In genomic region chr6:39347906-39348585, GRCh38 we compare ENCODE assay signal across 8 cellular contexts. TPM values are rescaled to one million over a fixed set of nuclear protein-coding genes. Genes with fewer than 3 reads are reported as not detected.
DNase-seq lines count a peak whose midpoint lies in the region; ATAC-seq and TF ChIP-seq lines count a peak whose summit lies in the region.

No MANE protein-coding gene starts in this region.

- H3K27me3 ChIP-seq in CD4-positive, alpha-beta T cell (ENCODE audit: control insufficient read depth, insufficient read depth, low read length): no peaks in the 10 kb centered on the region

- no peaks in the 10 kb centered on the region for H3K36me3 Mint-ChIP-seq in CD4-positive, alpha-beta T cell (ENCODE audit: low read depth)
- no peaks in the 10 kb centered on the region for H3K36me3 Mint-ChIP-seq in WTC11

- H3K27ac Mint-ChIP-seq in CD4-positive, alpha-beta T cell: no peak overlapping the region
- no peak overlapping the region for H3K27ac Mint-ChIP-seq in WTC11

- H3K27me3 Mint-ChIP-seq in CD4-positive, alpha-beta T cell: peaks cover 5% of the 10 kb centered on the region
- H3K27me3 Mint-ChIP-seq in WTC11 (ENCODE audit: low read depth): no peaks in the 10 kb centered on the region

- no peaks in the 10 kb centered on the region for H3K9me3 Mint-ChIP-seq in CD4-positive, alpha-beta T cell
- peaks cover 3% of the 10 kb centered on the region for H3K9me3 Mint-ChIP-seq in WTC11

- no peak overlapping the region for H3K4me3 ChIP-seq in cardiac fibroblast (replicated peaks in 1 of 2; ENCODE audit: low read depth in 2 of 2, low read length in 2 of 2)

- intact Hi-C loops in CD4-positive, alpha-beta T cell (cut with DNase I, micrococcal nuclease): loop anchor here (5.0 kb wide), 2 partner anchors 959 to 1679 kb away; no protein-coding TSS in a partner anchor
- intact Hi-C loops in left colon (cut with DNase I, micrococcal nuclease): no loop called here

- H3K4me3 Mint-ChIP-seq in CD4-positive, alpha-beta T cell: no peak overlapping the region
- H3K4me3 Mint-ChIP-seq in WTC11: no peak overlapping the region

- DNase-seq in CD4-positive, alpha-beta T cell: peak; percentile 20 to 64 (median 36)
- peak; percentile 40 for DNase-seq in NCI-H2171 (lab: John Stamatoyannopoulos, UW)
- peak; percentile 87 for DNase-seq in WTC11 (ENCODE audit: low spot score)
- peak; percentile 70 to 72 for DNase-seq in cardiac fibroblast (ENCODE audit: low read depth in 2 of 2)
- peak; percentile 38 to 78 for DNase-seq in left colon
- DNase-seq in stimulated activated CD4-positive, alpha-beta T cell treated with anti-CD3 and anti-CD28 coated beads, Interleukin-4, amount 100 ng/mL, for 1 hour: peak; percentile 64

- CTCF ChIA-PET in CD4-positive, alpha-beta T cell (lab: Charles Lee): no interaction called here
- CTCF ChIA-PET in WTC11 (lab: Charles Lee): interaction anchor here (0.6 to 2.2 kb wide), 9 partner anchors 9 to 366 kb away, joined by 3 to 9 read pairs (median 3); no protein-coding TSS in a partner anchor

- H3K9me3 ChIP-seq in CD4-positive, alpha-beta T cell (ENCODE audit: control insufficient read depth, low read length): no peaks in the 10 kb centered on the region

- H3K27ac ChIP-seq in CD4-positive, alpha-beta T cell (ENCODE audit: low read depth, low read length): no peak overlapping the region

- H3K4me1 Mint-ChIP-seq in CD4-positive, alpha-beta T cell (ENCODE audit: low read depth): no peaks in the 10 kb centered on the region
- H3K4me1 Mint-ChIP-seq in WTC11: peaks cover 25% of the 10 kb centered on the region

- POLR2A ChIA-PET in CD4-positive, alpha-beta T cell (lab: Charles Lee): no interaction called here
- POLR2A ChIA-PET in WTC11 (lab: Charles Lee): no interaction called here

- TF ChIP-seq CTCF in CD4-positive, alpha-beta T cell (IDR thresholded peaks at IDR 0.05): peak; percentile 84
- TF ChIP-seq CTCF in WTC11 (IDR thresholded peaks at IDR 0.05) (peak; percentile 91), cardiac fibroblast (IDR thresholded peaks at IDR 0.05; ENCODE audit: low read depth, low read length) (peak; percentile 90)

- ATAC-seq in CD4-positive, alpha-beta T cell (ENCODE audit: poor library complexity): peak; percentile 37
- ATAC-seq in GM21825 (IDR thresholded peaks at IDR 0.05; ENCODE audit: unreplicated experiment) (peak; percentile 60), WTC11 (peak; percentile 77), left colon (peak; percentile 85), HG03571 (IDR thresholded peaks at IDR 0.05; ENCODE audit: unreplicated experiment) (no peak)

TF ChIP-seq in WTC11, 78 proteins besides CTCF, POLR2A, EP300 and RAD21:
- no peak for TF ChIP-seq FOXP1 (CRISPR knock-in tag; IDR thresholded peaks at IDR 0.05; ENCODE audit: borderline replicate concordance)
- no peak for TF ChIP-seq NR1H2 (CRISPR knock-in tag; IDR thresholded peaks at IDR 0.05)
- TF ChIP-seq HMGA2 (CRISPR knock-in tag; IDR thresholded peaks at IDR 0.05): no peak
- TF ChIP-seq, protein P1, sequence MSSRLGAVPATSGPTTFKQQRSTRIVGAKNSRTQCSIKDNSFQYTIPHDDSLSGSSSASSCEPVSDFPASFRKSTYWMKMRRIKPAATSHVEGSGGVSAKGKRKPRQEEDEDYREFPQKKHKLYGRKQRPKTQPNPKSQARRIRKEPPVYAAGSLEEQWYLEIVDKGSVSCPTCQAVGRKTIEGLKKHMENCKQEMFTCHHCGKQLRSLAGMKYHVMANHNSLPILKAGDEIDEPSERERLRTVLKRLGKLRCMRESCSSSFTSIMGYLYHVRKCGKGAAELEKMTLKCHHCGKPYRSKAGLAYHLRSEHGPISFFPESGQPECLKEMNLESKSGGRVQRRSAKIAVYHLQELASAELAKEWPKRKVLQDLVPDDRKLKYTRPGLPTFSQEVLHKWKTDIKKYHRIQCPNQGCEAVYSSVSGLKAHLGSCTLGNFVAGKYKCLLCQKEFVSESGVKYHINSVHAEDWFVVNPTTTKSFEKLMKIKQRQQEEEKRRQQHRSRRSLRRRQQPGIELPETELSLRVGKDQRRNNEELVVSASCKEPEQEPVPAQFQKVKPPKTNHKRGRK (CRISPR knock-in tag; IDR thresholded peaks at IDR 0.05; ENCODE audit: borderline replicate concordance): no peak
- TF ChIP-seq SMAD3 (CRISPR knock-in tag; IDR thresholded peaks at IDR 0.05; ENCODE audit: borderline replicate concordance): no peak
- no peak for TF ChIP-seq MYBL2 (CRISPR knock-in tag; IDR thresholded peaks at IDR 0.05)
- TF ChIP-seq OVOL2 (CRISPR knock-in tag; IDR thresholded peaks at IDR 0.05; ENCODE audit: borderline replicate concordance): no peak
- TF ChIP-seq, protein P2, sequence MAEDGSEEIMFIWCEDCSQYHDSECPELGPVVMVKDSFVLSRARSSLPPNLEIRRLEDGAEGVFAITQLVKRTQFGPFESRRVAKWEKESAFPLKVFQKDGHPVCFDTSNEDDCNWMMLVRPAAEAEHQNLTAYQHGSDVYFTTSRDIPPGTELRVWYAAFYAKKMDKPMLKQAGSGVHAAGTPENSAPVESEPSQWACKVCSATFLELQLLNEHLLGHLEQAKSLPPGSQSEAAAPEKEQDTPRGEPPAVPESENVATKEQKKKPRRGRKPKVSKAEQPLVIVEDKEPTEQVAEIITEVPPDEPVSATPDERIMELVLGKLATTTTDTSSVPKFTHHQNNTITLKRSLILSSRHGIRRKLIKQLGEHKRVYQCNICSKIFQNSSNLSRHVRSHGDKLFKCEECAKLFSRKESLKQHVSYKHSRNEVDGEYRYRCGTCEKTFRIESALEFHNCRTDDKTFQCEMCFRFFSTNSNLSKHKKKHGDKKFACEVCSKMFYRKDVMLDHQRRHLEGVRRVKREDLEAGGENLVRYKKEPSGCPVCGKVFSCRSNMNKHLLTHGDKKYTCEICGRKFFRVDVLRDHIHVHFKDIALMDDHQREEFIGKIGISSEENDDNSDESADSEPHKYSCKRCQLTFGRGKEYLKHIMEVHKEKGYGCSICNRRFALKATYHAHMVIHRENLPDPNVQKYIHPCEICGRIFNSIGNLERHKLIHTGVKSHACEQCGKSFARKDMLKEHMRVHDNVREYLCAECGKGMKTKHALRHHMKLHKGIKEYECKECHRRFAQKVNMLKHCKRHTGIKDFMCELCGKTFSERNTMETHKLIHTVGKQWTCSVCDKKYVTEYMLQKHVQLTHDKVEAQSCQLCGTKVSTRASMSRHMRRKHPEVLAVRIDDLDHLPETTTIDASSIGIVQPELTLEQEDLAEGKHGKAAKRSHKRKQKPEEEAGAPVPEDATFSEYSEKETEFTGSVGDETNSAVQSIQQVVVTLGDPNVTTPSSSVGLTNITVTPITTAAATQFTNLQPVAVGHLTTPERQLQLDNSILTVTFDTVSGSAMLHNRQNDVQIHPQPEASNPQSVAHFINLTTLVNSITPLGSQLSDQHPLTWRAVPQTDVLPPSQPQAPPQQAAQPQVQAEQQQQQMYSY (CRISPR knock-in tag; IDR thresholded peaks at IDR 0.05): no peak
- TF ChIP-seq NR2C2 (CRISPR knock-in tag; IDR thresholded peaks at IDR 0.05): no peak
- TF ChIP-seq ETV6 (CRISPR knock-in tag; IDR thresholded peaks at IDR 0.05): no peak
- TF ChIP-seq JUN (CRISPR knock-in tag; IDR thresholded peaks at IDR 0.05): no peak
- TF ChIP-seq MLX (CRISPR knock-in tag; IDR thresholded peaks at IDR 0.05): no peak
- no peak for TF ChIP-seq CREM (CRISPR knock-in tag; IDR thresholded peaks at IDR 0.05)

RNA-seq across cellular contexts. Expression of gene KCNK16, which starts 25.5 kb away (rescaled TPM):
- not detected for total RNA-seq in CD4-positive, alpha-beta T cell
- not detected in 3 replicates for total RNA-seq in WTC11 (2021)
- total RNA-seq in left colon: not detected

RNA-seq across cellular contexts. Expression of gene KCNK17, which starts 33.8 kb away (rescaled TPM):
- total RNA-seq in CD4-positive, alpha-beta T cell: not detected
- 2.1 to 2.9 TPM (median 2.7 TPM) in 3 replicates for total RNA-seq in WTC11 (2021)
- total RNA-seq in left colon: under 1 TPM; 0.14 to 0.18 TPM

Comparison
In these comparisons a context has a peak if more than half of its experiments do, and no peak if none do; other contexts are left out.
1. DNase-seq: peak in every context shown above with its lines; median percentile 87 in WTC11; 71 in cardiac fibroblast; 64 in stimulated activated CD4-positive, alpha-beta T cell treated with anti-CD3 and anti-CD28 coated beads, Interleukin-4, amount 100 ng/mL, for 1 hour; 58 in left colon; 40 in NCI-H2171; 36 in CD4-positive, alpha-beta T cell.
2. intact Hi-C loops: an anchor here in CD4-positive, alpha-beta T cell (5.0 kb wide); none called in left colon.